Comparison of ENCODE assay signal across 2 cellular contexts in the genomic region with DNA sequence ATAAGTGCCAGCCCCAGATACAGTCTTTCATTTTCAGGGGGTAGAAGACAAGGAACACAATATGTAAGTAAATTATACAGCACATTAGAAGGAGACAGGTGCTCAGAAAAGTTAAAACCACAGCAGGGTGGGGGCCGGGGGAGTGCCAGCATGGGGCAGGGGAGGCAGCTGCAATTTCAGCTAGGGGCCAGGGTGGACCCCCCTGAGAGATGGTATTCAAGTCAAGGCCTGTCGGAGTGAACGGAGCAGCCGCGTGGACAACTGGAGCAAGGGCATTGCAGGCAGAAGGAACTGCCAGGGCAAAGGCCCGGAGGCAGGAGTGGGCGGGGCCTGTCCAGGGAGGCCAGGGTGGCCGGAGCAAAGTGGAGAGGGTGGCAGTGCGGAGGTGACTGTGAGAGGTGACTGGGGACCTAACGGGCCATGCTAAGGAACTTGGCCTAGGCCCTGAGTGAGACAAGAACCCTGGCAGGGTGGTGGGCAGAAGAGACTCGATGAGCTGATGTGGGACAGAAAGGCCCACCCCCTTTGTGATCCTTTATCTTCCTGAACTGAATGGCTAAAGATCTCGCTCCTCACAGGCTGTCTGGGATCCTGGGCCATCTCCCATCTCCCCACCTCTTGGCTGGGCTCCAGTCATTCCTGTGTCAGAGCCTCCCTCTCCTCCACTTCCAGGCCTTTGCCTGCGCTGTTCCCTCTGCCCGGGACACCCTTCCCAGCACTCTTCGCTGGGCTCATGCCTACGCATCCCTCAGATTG.
TF ChIP-seq lines count a peak whose summit lies in the region.

No MANE protein-coding gene starts in this region.

TF ChIP-seq in HEK293, 187 proteins besides CTCF, POLR2A, EP300 and RAD21:
- TF ChIP-seq GLIS1 (tag by site-specific recombination; IDR thresholded peaks at IDR 0.05) (peak; percentile 45; the same call in 1 of the 2 replicates), SCRT1 (tag by site-specific recombination; IDR thresholded peaks at IDR 0.05; ENCODE audit: borderline replicate concordance) (no peak), KLF16 (tag by site-specific recombination; IDR thresholded peaks at IDR 0.05) (no peak), ZNF561 (tag by site-specific recombination; IDR thresholded peaks at IDR 0.05; ENCODE audit: borderline replicate concordance) (no peak), ZNF10 (tag by site-specific recombination; IDR thresholded peaks at IDR 0.05) (no peak), ZIC2 (tag by site-specific recombination; IDR thresholded peaks at IDR 0.05) (peak; percentile 28; the same call in 1 of the 2 replicates), ZBTB21 (tag by site-specific recombination; IDR thresholded peaks at IDR 0.05) (no peak), ZNF211 (tag by site-specific recombination; IDR thresholded peaks at IDR 0.05; ENCODE audit: low read depth) (no peak), GFI1B (tag by site-specific recombination; IDR thresholded peaks at IDR 0.05) (no peak), BCL11A (tag by site-specific recombination; IDR thresholded peaks at IDR 0.05; ENCODE audit: low read depth) (no peak), ZNF24 (tag by site-specific recombination; IDR thresholded peaks at IDR 0.05) (no peak), ZBTB17 (tag by site-specific recombination; IDR thresholded peaks at IDR 0.05) (peak; percentile 34; the same call in 1 of the 2 replicates), SETDB1 (IDR thresholded peaks at IDR 0.05; ENCODE audit: insufficient read length, low read length) (no peak), SP2 (tag by site-specific recombination; IDR thresholded peaks at IDR 0.05) (peak; percentile 21; the same call in 1 of the 2 replicates), ZNF324 (tag by site-specific recombination; IDR thresholded peaks at IDR 0.05) (no peak)
- TF ChIP-seq, protein P1, sequence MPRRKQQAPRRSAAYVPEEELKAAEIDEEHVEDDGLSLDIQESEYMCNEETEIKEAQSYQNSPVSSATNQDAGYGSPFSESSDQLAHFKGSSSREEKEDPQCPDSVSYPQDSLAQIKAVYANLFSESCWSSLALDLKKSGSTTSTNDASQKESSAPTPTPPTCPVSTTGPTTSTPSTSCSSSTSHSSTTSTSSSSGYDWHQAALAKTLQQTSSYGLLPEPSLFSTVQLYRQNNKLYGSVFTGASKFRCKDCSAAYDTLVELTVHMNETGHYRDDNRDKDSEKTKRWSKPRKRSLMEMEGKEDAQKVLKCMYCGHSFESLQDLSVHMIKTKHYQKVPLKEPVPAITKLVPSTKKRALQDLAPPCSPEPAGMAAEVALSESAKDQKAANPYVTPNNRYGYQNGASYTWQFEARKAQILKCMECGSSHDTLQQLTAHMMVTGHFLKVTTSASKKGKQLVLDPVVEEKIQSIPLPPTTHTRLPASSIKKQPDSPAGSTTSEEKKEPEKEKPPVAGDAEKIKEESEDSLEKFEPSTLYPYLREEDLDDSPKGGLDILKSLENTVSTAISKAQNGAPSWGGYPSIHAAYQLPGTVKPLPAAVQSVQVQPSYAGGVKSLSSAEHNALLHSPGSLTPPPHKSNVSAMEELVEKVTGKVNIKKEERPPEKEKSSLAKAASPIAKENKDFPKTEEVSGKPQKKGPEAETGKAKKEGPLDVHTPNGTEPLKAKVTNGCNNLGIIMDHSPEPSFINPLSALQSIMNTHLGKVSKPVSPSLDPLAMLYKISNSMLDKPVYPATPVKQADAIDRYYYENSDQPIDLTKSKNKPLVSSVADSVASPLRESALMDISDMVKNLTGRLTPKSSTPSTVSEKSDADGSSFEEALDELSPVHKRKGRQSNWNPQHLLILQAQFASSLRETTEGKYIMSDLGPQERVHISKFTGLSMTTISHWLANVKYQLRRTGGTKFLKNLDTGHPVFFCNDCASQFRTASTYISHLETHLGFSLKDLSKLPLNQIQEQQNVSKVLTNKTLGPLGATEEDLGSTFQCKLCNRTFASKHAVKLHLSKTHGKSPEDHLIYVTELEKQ (tag by site-specific recombination; IDR thresholded peaks at IDR 0.05; ENCODE audit: borderline replicate concordance), result no peak

TF ChIP-seq in H1, 55 proteins besides CTCF, POLR2A, EP300 and RAD21:
- TF ChIP-seq HDAC2 (IDR thresholded peaks at IDR 0.05; ENCODE audit: borderline replicate concordance in 1 of 2, low read depth in 2 of 2, low read length in 2 of 2) (no peak), BACH1 (IDR thresholded peaks at IDR 0.05; ENCODE audit: low read length) (no peak), TAF1 (IDR thresholded peaks at IDR 0.05; ENCODE audit: low read depth, low read length) (no peak), SP1 (IDR thresholded peaks at IDR 0.05; ENCODE audit: low read depth, low read length) (no peak), GTF2F1 (IDR thresholded peaks at IDR 0.05; ENCODE audit: borderline replicate concordance, low read depth, low read length) (no peak), EZH2 (IDR thresholded peaks at IDR 0.05; ENCODE audit: low read depth, low read length, severe bottlenecking) (no peak), KDM5A (IDR thresholded peaks at IDR 0.05; ENCODE audit: low read length) (no peak), EGR1 (IDR thresholded peaks at IDR 0.05; ENCODE audit: borderline replicate concordance, low read depth, low read length) (no peak), SP2 (IDR thresholded peaks at IDR 0.05; ENCODE audit: low read length) (no peak), JUND (IDR thresholded peaks at IDR 0.05; ENCODE audit: low read length) (no peak), SUZ12 (IDR thresholded peaks at IDR 0.05; ENCODE audit: low read length) (no peak), POU5F1 (IDR thresholded peaks at IDR 0.05; ENCODE audit: low read depth, low read length) (no peak), SIRT6 (IDR thresholded peaks at IDR 0.05; ENCODE audit: low read length) (no peak)
- TF ChIP-seq, protein P2, sequence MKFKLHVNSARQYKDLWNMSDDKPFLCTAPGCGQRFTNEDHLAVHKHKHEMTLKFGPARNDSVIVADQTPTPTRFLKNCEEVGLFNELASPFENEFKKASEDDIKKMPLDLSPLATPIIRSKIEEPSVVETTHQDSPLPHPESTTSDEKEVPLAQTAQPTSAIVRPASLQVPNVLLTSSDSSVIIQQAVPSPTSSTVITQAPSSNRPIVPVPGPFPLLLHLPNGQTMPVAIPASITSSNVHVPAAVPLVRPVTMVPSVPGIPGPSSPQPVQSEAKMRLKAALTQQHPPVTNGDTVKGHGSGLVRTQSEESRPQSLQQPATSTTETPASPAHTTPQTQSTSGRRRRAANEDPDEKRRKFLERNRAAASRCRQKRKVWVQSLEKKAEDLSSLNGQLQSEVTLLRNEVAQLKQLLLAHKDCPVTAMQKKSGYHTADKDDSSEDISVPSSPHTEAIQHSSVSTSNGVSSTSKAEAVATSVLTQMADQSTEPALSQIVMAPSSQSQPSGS (IDR thresholded peaks at IDR 0.05; ENCODE audit: low read length), result no peak
